ENCODE assay signal across 19 cellular contexts in genomic region chr14:105849933-105850626, GRCh38.
A peak's percentile ranks its signal among the peaks of the same experiment; 100 is the strongest.
DNase-seq lines count a peak whose midpoint lies in the region; ATAC-seq and TF ChIP-seq lines count a peak whose summit lies in the region.
"Had no signal": no experiment of that assay in that cellular context is flagged by ENCODE, and none has a peak within 500 bp of the region (broad histone marks: within the 10 kb centered on the region; RNA-seq: fewer than 3 reads in every experiment).

No MANE protein-coding gene starts in this region.

- H3K36me3 Mint-ChIP-seq in activated T-helper 2 cell treated with anti-CD3 and anti-CD28 coated beads, Interferon-gamma antibody, Interleukin-2, Interleukin-4, amounts not matched to agents 10 μg/mL and 5 μg/mL and 100 μg/mL, durations not matched to agents 14 hours and 24 hours and 36 hours (ENCODE audit: low read depth), result no peaks in the 10 kb centered on the region
- H3K36me3 Mint-ChIP-seq in activated naive CD8-positive, alpha-beta T cell treated with anti-CD3 and anti-CD28 coated beads, Interleukin-2, amount 50 U/mL, for 24 hours (ENCODE audit: low read depth), result no peaks in the 10 kb centered on the region

- H3K27me3 ChIP-seq in trophoblast cell (ENCODE audit: insufficient read depth, low read length), result no peaks in the 10 kb centered on the region
- H3K27me3 ChIP-seq: BLaER1 had no signal

- in situ Hi-C loops in GM18951 (cut with MboI; ENCODE audit: low sequenced_read_pairs, unreplicated experiment), result loop anchor here (5.0 kb wide), 1 partner anchor 47 kb away; no protein-coding TSS in a partner anchor

- H3K14ac ChIP-seq in trophoblast cell (ENCODE audit: low read length), result no peak overlapping the region

- no peak overlapping the region for H3K4ac ChIP-seq in trophoblast cell (ENCODE audit: low read depth, low read length)

- H3K4me1 ChIP-seq in trophoblast cell (ENCODE audit: control insufficient read depth in 1 of 2, insufficient read depth in 2 of 2, low read length in 2 of 2) (no peaks in the 10 kb centered on the region), mucosa of descending colon (ENCODE audit: low read depth) (no peaks in the 10 kb centered on the region)

- H3K27me3 Mint-ChIP-seq in activated T-helper 2 cell treated with anti-CD3 and anti-CD28 coated beads, Interferon-gamma antibody, Interleukin-2, Interleukin-4, amounts not matched to agents 10 μg/mL and 5 μg/mL and 100 μg/mL, durations not matched to agents 14 hours and 24 hours and 36 hours (ENCODE audit: low read depth), result peaks cover 3% of the 10 kb centered on the region
- no peaks in the 10 kb centered on the region for H3K27me3 Mint-ChIP-seq in activated naive CD8-positive, alpha-beta T cell treated with anti-CD3 and anti-CD28 coated beads, Interleukin-2, amount 50 U/mL, for 24 hours

- no peaks in the 10 kb centered on the region for H3K9me3 Mint-ChIP-seq in activated T-helper 2 cell treated with anti-CD3 and anti-CD28 coated beads, Interferon-gamma antibody, Interleukin-2, Interleukin-4, amounts not matched to agents 10 μg/mL and 5 μg/mL and 100 μg/mL, durations not matched to agents 14 hours and 24 hours and 36 hours
- no peaks in the 10 kb centered on the region for H3K9me3 Mint-ChIP-seq in activated naive CD8-positive, alpha-beta T cell treated with anti-CD3 and anti-CD28 coated beads, Interleukin-2, amount 50 U/mL, for 24 hours

- intact Hi-C loops in activated T-helper 2 cell treated with anti-CD3 and anti-CD28 coated beads, Interferon-gamma antibody, Interleukin-2, Interleukin-4, amounts not matched to agents 10 μg/mL and 5 μg/mL and 100 μg/mL, durations not matched to agents 14 hours and 24 hours and 36 hours (cut with micrococcal nuclease), result no loop called here
- intact Hi-C loops in mucosa of descending colon (cut with DNase I, micrococcal nuclease), result no loop called here

- no peak overlapping the region for H3K4me3 Mint-ChIP-seq in activated T-helper 2 cell treated with anti-CD3 and anti-CD28 coated beads, Interferon-gamma antibody, Interleukin-2, Interleukin-4, amounts not matched to agents 10 μg/mL and 5 μg/mL and 100 μg/mL, durations not matched to agents 14 hours and 24 hours and 36 hours (ENCODE audit: low read depth)
- H3K4me3 Mint-ChIP-seq in activated naive CD8-positive, alpha-beta T cell treated with anti-CD3 and anti-CD28 coated beads, Interleukin-2, amount 50 U/mL, for 24 hours, result no peak overlapping the region
- H3K4me3 Mint-ChIP-seq: HFFc6 had no signal

- H4K8ac ChIP-seq in trophoblast cell (ENCODE audit: low read depth, low read length), result no peak overlapping the region

- no CpG with 5 or more reads among the region's 11 CpGs for WGBS in trophoblast cell (ENCODE audit: extremely low coverage, insufficient coverage, insufficient read length)

- H3K36me3 ChIP-seq in trophoblast cell (ENCODE audit: control insufficient read depth in 1 of 2, insufficient read depth in 2 of 2, low read length in 2 of 2) (no peaks in the 10 kb centered on the region), mucosa of descending colon (ENCODE audit: low read depth) (no peaks in the 10 kb centered on the region)

- no peak overlapping the region for H3K4me2 ChIP-seq in trophoblast cell (ENCODE audit: low read length)
- H3K4me2 ChIP-seq: BLaER1 had no signal

- no peak overlapping the region for H2BK5ac ChIP-seq in trophoblast cell (ENCODE audit: low read depth, low read length, poor library complexity)

- peak; percentile 9 for TF ChIP-seq POLR2A in GM18951 (IDR thresholded peaks at IDR 0.05; ENCODE audit: extremely low read depth, insufficient read depth, insufficient read length)

- no peak overlapping the region for H2BK12ac ChIP-seq in trophoblast cell (ENCODE audit: low read length)

- no peak overlapping the region for H2BK120ac ChIP-seq in trophoblast cell (ENCODE audit: insufficient read depth, low read length, poor library complexity)

- TF ChIP-seq CTCF in mucosa of descending colon (IDR thresholded peaks at IDR 0.05), result no peak

- H3K9me3 ChIP-seq in trophoblast cell (ENCODE audit: insufficient read depth, low read depth, low read length), result peaks cover 77% of the 10 kb centered on the region
- no peaks in the 10 kb centered on the region for H3K9me3 ChIP-seq in mucosa of descending colon
- H3K9me3 ChIP-seq: BLaER1 had no signal

- H3K79me1 ChIP-seq in trophoblast cell (ENCODE audit: low read length), result no peaks in the 10 kb centered on the region

- no peaks in the 10 kb centered on the region for H3K4me1 Mint-ChIP-seq in activated T-helper 2 cell treated with anti-CD3 and anti-CD28 coated beads, Interferon-gamma antibody, Interleukin-2, Interleukin-4, amounts not matched to agents 10 μg/mL and 5 μg/mL and 100 μg/mL, durations not matched to agents 14 hours and 24 hours and 36 hours (ENCODE audit: low read depth)
- H3K4me1 Mint-ChIP-seq in activated naive CD8-positive, alpha-beta T cell treated with anti-CD3 and anti-CD28 coated beads, Interleukin-2, amount 50 U/mL, for 24 hours, result peaks cover 7% of the 10 kb centered on the region

- no peak overlapping the region for H4K12ac ChIP-seq in trophoblast cell (ENCODE audit: low read depth, low read length)

- H3K27ac ChIP-seq in trophoblast cell (ENCODE audit: low read depth, low read length), result no peak overlapping the region
- H3K27ac ChIP-seq: 22Rv1 had no signal

- H3K4me3 ChIP-seq in trophoblast cell (ENCODE audit: low read depth, low read length) (no peak overlapping the region), mucosa of descending colon (no peak overlapping the region)
- H3K4me3 ChIP-seq: BLaER1 had no signal

- no peak for ATAC-seq in activated naive CD8-positive, alpha-beta T cell treated with anti-CD3 and anti-CD28 coated beads, Interleukin-2, amount 50 U/mL, for 24 hours
- ATAC-seq in mucosa of descending colon, result no peak
- ATAC-seq: PC-3 had no signal

- peak overlapping the region; percentile 10 for H3K9ac ChIP-seq in trophoblast cell (ENCODE audit: low read length)
- H3K9ac ChIP-seq: BLaER1 had no signal

- H2AFZ ChIP-seq in trophoblast cell (ENCODE audit: insufficient read depth, low read length, poor library complexity), result no peak overlapping the region

- no peak overlapping the region for H3K18ac ChIP-seq in trophoblast cell (ENCODE audit: low read length)

- H3K27ac Mint-ChIP-seq in activated T-helper 2 cell treated with anti-CD3 and anti-CD28 coated beads, Interferon-gamma antibody, Interleukin-2, Interleukin-4, amounts not matched to agents 10 μg/mL and 5 μg/mL and 100 μg/mL, durations not matched to agents 14 hours and 24 hours and 36 hours, result no peak overlapping the region
- no peak overlapping the region for H3K27ac Mint-ChIP-seq in activated naive CD8-positive, alpha-beta T cell treated with anti-CD3 and anti-CD28 coated beads, Interleukin-2, amount 50 U/mL, for 24 hours
- H3K27ac Mint-ChIP-seq: HFFc6 had no signal

- H4K91ac ChIP-seq in trophoblast cell (ENCODE audit: low read depth, low read length), result no peak overlapping the region

- DNase-seq in DMS 273 (lab: John Stamatoyannopoulos, UW; ENCODE audit: unreplicated experiment), result peak; percentile 36
- no peak for DNase-seq in DMS 273 treated with DMSO at 0.1 percent for 48 hours (lab: John Stamatoyannopoulos, UW)
- DNase-seq in activated T-helper 2 cell treated with anti-CD3 and anti-CD28 coated beads, Interferon-gamma antibody, Interleukin-2, Interleukin-4, amounts not matched to agents 10 μg/mL and 5 μg/mL and 100 μg/mL, durations not matched to agents 14 hours and 24 hours and 36 hours (ENCODE audit: low spot score), result peak; percentile 5
- DNase-seq in trophoblast cell, result no peak
- DNase-seq in DMS79 (lab: John Stamatoyannopoulos, UW), result no peak
- no peak for DNase-seq in activated naive CD8-positive, alpha-beta T cell treated with anti-CD3 and anti-CD28 coated beads, Interleukin-2, amount 50 U/mL, for 24 hours
- DNase-seq in mucosa of descending colon, result no peak
- DNase-seq: DMS153; HFFc6; KBM-7; NCI-H1092; NCI-H2107; NCI-H345; NCI-H526 treated with DMSO at 0.1 percent for 48 hours; NK-92 treated with Interleukin-12 subunit alpha and Interleukin-12 subunit beta, amount 100 ng/mL, for 24 hours; PC-3 had no signal

- H2AK5ac ChIP-seq in trophoblast cell (ENCODE audit: low read length), result no peak overlapping the region

- H3K79me2 ChIP-seq in trophoblast cell (ENCODE audit: control insufficient read depth, insufficient read depth, low read length, poor library complexity), result no peaks in the 10 kb centered on the region

- no peak overlapping the region for H3K23ac ChIP-seq in trophoblast cell (ENCODE audit: low read length)

Comparison
In these comparisons a context has a peak if more than half of its experiments do, and no peak if none do; other contexts are left out.
1. DNase-seq: peak in DMS 273 (single experiment) and activated T-helper 2 cell treated with anti-CD3 and anti-CD28 coated beads, Interferon-gamma antibody, Interleukin-2, Interleukin-4, amounts not matched to agents 10 μg/mL and 5 μg/mL and 100 μg/mL, durations not matched to agents 14 hours and 24 hours and 36 hours (single experiment); none in DMS 273 treated with DMSO at 0.1 percent for 48 hours (single experiment), trophoblast cell (0 of 2), DMS79 (single experiment), activated naive CD8-positive, alpha-beta T cell treated with anti-CD3 and anti-CD28 coated beads, Interleukin-2, amount 50 U/mL, for 24 hours (single experiment) and mucosa of descending colon (0 of 3).